ENCODE assay signal across 16 cellular contexts in genomic region chr9:32423371-32423770, GRCh38. TPM values are rescaled to one million over a fixed set of nuclear protein-coding genes. Genes with fewer than 3 reads are reported as not detected.
DNase-seq lines count a peak whose midpoint lies in the region; FAIRE-seq and TF ChIP-seq lines count a peak whose summit lies in the region.
"Had no signal": no experiment of that assay in that cellular context is flagged by ENCODE, and none has a peak within 500 bp of the region (broad histone marks: within the 10 kb centered on the region; RNA-seq: fewer than 3 reads in every experiment).

No MANE protein-coding gene starts in this region.

- H3K4me3 ChIP-seq in AG04449 (ENCODE audit: low read depth, low read length) (no peak overlapping the region), astrocyte of the spinal cord (ENCODE audit: low read depth, low read length) (no peak overlapping the region), small intestine (ENCODE audit: low read depth in 1 of 2, low read length in 2 of 2) (no peak overlapping the region)
- H3K4me3 ChIP-seq: gastrocnemius medialis, left ventricle myocardium inferior had no signal

- intact Hi-C loops in posterior vena cava (cut with DNase I) = loop anchor here in 1 of 2 donors (2.0 kb wide), 1 partner anchor 29 kb away; no protein-coding TSS in a partner anchor

- no peaks in the 10 kb centered on the region for H3K27me3 ChIP-seq in small intestine (ENCODE audit: control insufficient read depth in 2 of 2, insufficient read depth in 2 of 2, low read length in 2 of 2)
- H3K27me3 ChIP-seq: gastrocnemius medialis had no signal

- no peak overlapping the region for H3K27ac ChIP-seq in small intestine (ENCODE audit: low read depth in 1 of 2, low read length in 1 of 2)
- H3K27ac ChIP-seq: gastrocnemius medialis, HL-60, KMS-11, left ventricle myocardium inferior had no signal

- 92 to 99% (median 96%) methylated on average over 4 of the region's 4 CpGs for whole genome bisulfite sequencing in small intestine, 3 donors

- peak; percentile 42 for DNase-seq in AG04449 (ENCODE audit: low read depth, low spot score)
- peak; percentile 10 for DNase-seq in HPDE6-E6E7 (ENCODE audit: extremely low spot score)
- DNase-seq in astrocyte of the spinal cord (ENCODE audit: low read depth, low spot score) = peak; percentile 56
- peak; percentile 96 for DNase-seq in iris pigment epithelial cell (ENCODE audit: low read depth)
- DNase-seq in posterior vena cava (ENCODE audit: low spot score) = no peak
- no peak for DNase-seq in small intestine
- DNase-seq in frontal cortex (ENCODE audit: low spot score in 2 of 2) = no peak
- DNase-seq in activated CD4-positive, alpha-beta T cell treated with anti-CD3 and anti-CD28 coated beads, Interleukin-2, amount 50 U/mL, for 48 hours = no peak
- DNase-seq: endodermal cell; gastrocnemius medialis; H9; left ventricle myocardium inferior; NCI-H1092 treated with DMSO at 0.1 percent for 48 hours; stimulated activated CD4-positive, alpha-beta T cell treated with anti-CD3 and anti-CD28 coated beads, Interleukin-4, amount 100 ng/mL, for 1 hour had no signal

- no peaks in the 10 kb centered on the region for H3K9me3 ChIP-seq in small intestine (ENCODE audit: control insufficient read depth, low read depth)
- H3K9me3 ChIP-seq: gastrocnemius medialis, left ventricle myocardium inferior had no signal

- H3K36me3 ChIP-seq in small intestine (ENCODE audit: control insufficient read depth in 2 of 2, insufficient read depth in 2 of 2, low read length in 2 of 2) = peaks cover 8 to 12% of the 10 kb centered on the region in 2 donors

- TF ChIP-seq CTCF in AG04449 (IDR thresholded peaks at IDR 0.05; ENCODE audit: insufficient read depth, low read length, missing control alignments) (no peak), astrocyte of the spinal cord (IDR thresholded peaks at IDR 0.05; ENCODE audit: low read depth, low read length) (no peak)

- in situ Hi-C loops in astrocyte of the spinal cord (cut with HindIII; ENCODE audit: low sequenced_read_pairs) = no loop called here

- FAIRE-seq in small intestine (lab: Jason Lieb, UNC) (no peak), frontal cortex (lab: Jason Lieb, UNC) (no peak)

- POLR2A ChIA-PET in AG04449 (lab: Yijun Ruan, JAX) = no interaction called here

- CTCF ChIA-PET in AG04449 (lab: Yijun Ruan, JAX) = interaction anchor here (1.0 to 1.5 kb wide), 3 partner anchors 9 to 156 kb away, joined by 3 read pairs; no protein-coding TSS in a partner anchor

- H3K4me1 ChIP-seq in small intestine (ENCODE audit: control insufficient read depth in 2 of 2, insufficient read depth in 1 of 2, low read depth in 1 of 2, low read length in 1 of 2) = no peaks in the 10 kb centered on the region
- H3K4me1 ChIP-seq: gastrocnemius medialis had no signal

RNA-seq across cellular contexts. Expression of gene ACO1, which starts 38.9 kb away (rescaled TPM):
- 10 to 100 TPM; 32.7 to 35.7 TPM for total RNA-seq in posterior vena cava
- 10 to 100 TPM; 27.8 to 40.3 (median 34.8) TPM for polyA plus RNA-seq in small intestine
- total RNA-seq in frontal cortex = 13.9 TPM

Comparison
In these comparisons a context has a peak if more than half of its experiments do, and no peak if none do; other contexts are left out.
1. DNase-seq: peak in AG04449 (single experiment), HPDE6-E6E7 (single experiment), astrocyte of the spinal cord (single experiment) and iris pigment epithelial cell (single experiment); none in posterior vena cava (single experiment), small intestine (single experiment), frontal cortex (0 of 2) and activated CD4-positive, alpha-beta T cell treated with anti-CD3 and anti-CD28 coated beads, Interleukin-2, amount 50 U/mL, for 48 hours (0 of 2).